In genomic region chr7:75806560-75807307, GRCh38 we compare ENCODE assay signal across 22 cellular contexts. TPM values are rescaled to one million over a fixed set of nuclear protein-coding genes. Genes with fewer than 3 reads are reported as not detected.
DNase-seq lines count a peak whose midpoint lies in the region; ATAC-seq, FAIRE-seq and TF ChIP-seq lines count a peak whose summit lies in the region.
"Had no signal": no experiment of that assay in that cellular context is flagged by ENCODE, and none has a peak within 500 bp of the region (broad histone marks: within the 10 kb centered on the region; RNA-seq: fewer than 3 reads in every experiment).

No MANE protein-coding gene starts in this region.

- H2BK20ac ChIP-seq in H1 (ENCODE audit: low read length) = no peak overlapping the region

- 70% methylated on average over 4 of the region's 4 CpGs for WGBS in A549 (ENCODE audit: missing lambda C conversion rate)
- 93% methylated on average over 4 of the region's 4 CpGs; no CpG with 5 or more reads in 1 of the 2 experiments for WGBS in H1 (ENCODE audit: extremely low coverage in 1 of 2, insufficient coverage in 1 of 2, insufficient read length in 1 of 2, insufficient replicate concordance in 2 of 2, low coverage in 1 of 2, low lambda C conversion rate in 2 of 2, missing lambda C conversion rate in 1 of 2), 2 experiments

- H3K9me3 ChIP-seq in A549 (peaks cover 24% of the 10 kb centered on the region), H1 (ENCODE audit: insufficient read depth in 2 of 2, low read depth in 1 of 2, low read length in 1 of 2) (peaks cover 6 to 9% of the 10 kb centered on the region in 2 experiments; a peak in 3 of 4 replicates), lower lobe of right lung (peaks cover 17% of the 10 kb centered on the region)
- peaks cover 0 to 10% (median 0%) of the 10 kb centered on the region in 3 experiments for H3K9me3 ChIP-seq in naive thymus-derived CD4-positive, alpha-beta T cell (ENCODE audit: control insufficient read depth in 2 of 3, low read length in 3 of 3)

- TF ChIP-seq CTCF in A549 (IDR thresholded peaks at IDR 0.05) (no peak), H1 (IDR thresholded peaks at IDR 0.05; ENCODE audit: control extremely low read depth in 1 of 3, insufficient read depth in 1 of 3, low read depth in 1 of 3, low read length in 3 of 3) (peak in 1 of 3 experiments; percentile 28; a peak in 1 of 4 replicates), lower lobe of right lung (IDR thresholded peaks at IDR 0.05) (no peak)

- no peaks in the 10 kb centered on the region for H3K4me1 ChIP-seq in A549
- no peaks in the 10 kb centered on the region for H3K4me1 ChIP-seq in H1 (replicated peaks in 1 of 4; ENCODE audit: control insufficient read depth in 3 of 4, insufficient read depth in 4 of 4, low read length in 3 of 4)
- H3K4me1 ChIP-seq in naive thymus-derived CD4-positive, alpha-beta T cell (ENCODE audit: control insufficient read depth in 2 of 2, insufficient read depth in 2 of 2, low read length in 2 of 2) = no peaks in the 10 kb centered on the region
- no peaks in the 10 kb centered on the region for H3K4me1 ChIP-seq in lower lobe of right lung
- H3K4me1 ChIP-seq: BE2C had no signal

- H2BK5ac ChIP-seq in H1 (ENCODE audit: low read depth, low read length) = no peak overlapping the region

- DNase-seq in A549 (ENCODE audit: low read depth in 1 of 2, low spot score in 1 of 2) (no peak), H7 (peak; percentile 38), H1 (ENCODE audit: low read depth in 1 of 2, low spot score in 2 of 2) (no peak), lower lobe of right lung (no peak), NCI-H82 treated with DMSO at 0.1 percent for 48 hours (lab: John Stamatoyannopoulos, UW; ENCODE audit: unreplicated experiment) (no peak)
- no peak for DNase-seq in naive thymus-derived CD4-positive, alpha-beta T cell
- DNase-seq: 8988T; ACHN; BE2C; C1 segment of cervical spinal cord; CD4-positive, CD25-positive, alpha-beta regulatory T cell; CD8-positive, alpha-beta memory T cell; COR-L47; DMS153; DMS79; GDM1; GOT3; HCEC 1CT had no signal

- H2BK120ac ChIP-seq in H1 (replicated peaks; ENCODE audit: low read depth, low read length) = no peak overlapping the region

- H3K36me3 Mint-ChIP-seq in naive thymus-derived CD4-positive, alpha-beta T cell = peaks cover 0 to 3% (median 0%) of the 10 kb centered on the region in 5 donors
- H3K36me3 Mint-ChIP-seq: CD4-positive, CD25-positive, alpha-beta regulatory T cell had no signal

- TF ChIP-seq RAD21 in A549 (conservative IDR thresholded peaks at IDR 0.05 in 1 of 2, IDR thresholded peaks at IDR 0.05 in 1 of 2) (no peak), Ishikawa (IDR thresholded peaks at IDR 0.05; ENCODE audit: low read depth) (no peak), H1 (IDR thresholded peaks at IDR 0.05 in 1 of 2, conservative IDR thresholded peaks at IDR 0.05 in 1 of 2; ENCODE audit: low read depth in 2 of 2, low read length in 2 of 2) (no peak)

- H3K4me3 Mint-ChIP-seq in naive thymus-derived CD4-positive, alpha-beta T cell = no peak overlapping the region
- H3K4me3 Mint-ChIP-seq: CD8-positive, alpha-beta memory T cell had no signal

- FAIRE-seq in A549 (lab: Jason Lieb, UNC) = no peak
- no peak for FAIRE-seq in H1 (lab: Jason Lieb, UNC)
- FAIRE-seq: D721Med had no signal

- no peak overlapping the region for H3K9ac ChIP-seq in H1 (replicated peaks in 1 of 4; ENCODE audit: extremely low read depth in 1 of 4, low read depth in 3 of 4, low read length in 3 of 4)

- H3K4me1 Mint-ChIP-seq in naive thymus-derived CD4-positive, alpha-beta T cell = no peaks in the 10 kb centered on the region
- H3K4me1 Mint-ChIP-seq: CD4-positive, CD25-positive, alpha-beta regulatory T cell; CD8-positive, alpha-beta memory T cell had no signal

- no peaks in the 10 kb centered on the region for H3K23me2 ChIP-seq in H1 (ENCODE audit: low read depth, low read length)

- H4K8ac ChIP-seq in H1 (ENCODE audit: extremely low read depth, insufficient read depth, low read length) = no peak overlapping the region

- no peak overlapping the region for H2BK12ac ChIP-seq in H1 (ENCODE audit: low read depth, low read length)

- H3K9me3 Mint-ChIP-seq in naive thymus-derived CD4-positive, alpha-beta T cell = peaks cover 0 to 20% (median 11%) of the 10 kb centered on the region in 11 donors

- no peak overlapping the region for H2AK5ac ChIP-seq in H1 (ENCODE audit: low read depth, low read length)

- H4K20me1 ChIP-seq in H1 (replicated peaks in 1 of 2; ENCODE audit: control insufficient read depth in 1 of 2, insufficient read depth in 2 of 2, low read length in 2 of 2) = no peaks in the 10 kb centered on the region

- H3K4me3 ChIP-seq in A549 = no peak overlapping the region
- no peak overlapping the region for H3K4me3 ChIP-seq in H7 (ENCODE audit: insufficient read depth, low read depth, low read length)
- no peak overlapping the region for H3K4me3 ChIP-seq in H1 (ENCODE audit: extremely low read depth in 1 of 4, insufficient read depth in 2 of 4, low read depth in 3 of 4, low read length in 4 of 4)
- no peak overlapping the region for H3K4me3 ChIP-seq in naive thymus-derived CD4-positive, alpha-beta T cell (ENCODE audit: low read length)
- no peak overlapping the region for H3K4me3 ChIP-seq in lower lobe of right lung

- H3K4ac ChIP-seq in H1 (replicated peaks; ENCODE audit: insufficient read length, low read depth, low read length) = no peak overlapping the region

- POLR2A ChIA-PET in A549 (lab: Yijun Ruan, JAX) = interaction anchor here (0.6 kb wide), 1 partner anchor 262 kb away, joined by 8 read pairs; no protein-coding TSS in a partner anchor
- POLR2A ChIA-PET in H1 (lab: Charles Lee; ENCODE audit: partially characterized antibody) = interaction anchor here (0.6 kb wide), 2 partner anchors 31 to 84 kb away, joined by 3 read pairs; no protein-coding TSS in a partner anchor
- POLR2A ChIA-PET in naive thymus-derived CD4-positive, alpha-beta T cell (lab: Charles Lee) = no interaction called here

- ATAC-seq in A549 (no peak), lower lobe of right lung (no peak)
- ATAC-seq in naive thymus-derived CD4-positive, alpha-beta T cell = no peak

- no peaks in the 10 kb centered on the region for H3K79me1 ChIP-seq in H1 (ENCODE audit: low read depth, low read length)

- CTCF ChIA-PET in A549 (lab: Yijun Ruan, JAX) = no interaction called here
- CTCF ChIA-PET in H1 (lab: Charles Lee; ENCODE audit: partially characterized antibody) = no interaction called here
- CTCF ChIA-PET in naive thymus-derived CD4-positive, alpha-beta T cell (lab: Charles Lee) = no interaction called here

- no peak overlapping the region for H3K23ac ChIP-seq in H1 (ENCODE audit: insufficient read length)

- H3K27me3 ChIP-seq in H7 (ENCODE audit: control insufficient read depth, insufficient read depth, low read length) (no peaks in the 10 kb centered on the region; the same call in 1 of the 2 replicates), H1 (replicated peaks in 1 of 4; ENCODE audit: control insufficient read depth in 3 of 4, extremely low read depth in 1 of 4, insufficient read depth in 3 of 4, low read length in 3 of 4) (no peaks in the 10 kb centered on the region), lower lobe of right lung (ENCODE audit: low read depth) (no peaks in the 10 kb centered on the region)
- H3K27me3 ChIP-seq in naive thymus-derived CD4-positive, alpha-beta T cell (ENCODE audit: control insufficient read depth in 2 of 2, insufficient read depth in 2 of 2, low read length in 2 of 2) = no peaks in the 10 kb centered on the region
- H3K27me3 ChIP-seq: BE2C had no signal

- no peak overlapping the region for H3K27ac ChIP-seq in A549
- no peak overlapping the region for H3K27ac ChIP-seq in H1 (ENCODE audit: low read depth, low read length)
- no peak overlapping the region for H3K27ac ChIP-seq in naive thymus-derived CD4-positive, alpha-beta T cell (ENCODE audit: low read depth, low read length)
- H3K27ac ChIP-seq in lower lobe of right lung = no peak overlapping the region

- TF ChIP-seq POLR2A in A549 (IDR thresholded peaks at IDR 0.05; ENCODE audit: low read length) = no peak
- no peak for TF ChIP-seq POLR2A in H1 (IDR thresholded peaks at IDR 0.05; ENCODE audit: control extremely low read depth in 1 of 2, low read depth in 2 of 2, low read length in 2 of 2)

- no peaks in the 10 kb centered on the region for H3K36me3 ChIP-seq in H7 (replicated peaks; ENCODE audit: control insufficient read depth, insufficient read depth, low read length)
- H3K36me3 ChIP-seq in H1 (ENCODE audit: control insufficient read depth in 2 of 4, insufficient read depth in 4 of 4, low read length in 3 of 4) = no peaks in the 10 kb centered on the region
- H3K36me3 ChIP-seq in naive thymus-derived CD4-positive, alpha-beta T cell (ENCODE audit: control insufficient read depth in 2 of 3, insufficient read depth in 3 of 3, low read length in 3 of 3) = no peaks in the 10 kb centered on the region
- H3K36me3 ChIP-seq in lower lobe of right lung = no peaks in the 10 kb centered on the region
- H3K36me3 ChIP-seq: BE2C had no signal

- no peak overlapping the region for H2BK15ac ChIP-seq in H1 (ENCODE audit: low read length)

- TF ChIP-seq EP300 in A549 (IDR thresholded peaks at IDR 0.05) (no peak), Ishikawa (IDR thresholded peaks at IDR 0.05; ENCODE audit: borderline replicate concordance) (no peak), H1 (IDR thresholded peaks at IDR 0.05; ENCODE audit: borderline replicate concordance in 1 of 2, low read depth in 2 of 2, low read length in 2 of 2) (no peak)

- no peak overlapping the region for H3K18ac ChIP-seq in H1 (ENCODE audit: extremely low read depth, low read length)

- intact Hi-C loops in naive thymus-derived CD4-positive, alpha-beta T cell (cut with micrococcal nuclease) = no loop called here
- intact Hi-C loops in lower lobe of right lung (cut with DNase I) = no loop called here

- H3K14ac ChIP-seq in H1 (ENCODE audit: insufficient read length) = no peak overlapping the region

- H3K4me2 ChIP-seq in A549 (no peak overlapping the region), H1 (ENCODE audit: insufficient read depth in 1 of 2, low read depth in 2 of 2, low read length in 2 of 2) (no peak overlapping the region)

- peaks cover 0 to 5% (median 0%) of the 10 kb centered on the region in 5 donors for H3K27me3 Mint-ChIP-seq in naive thymus-derived CD4-positive, alpha-beta T cell

- no peak overlapping the region for H4K91ac ChIP-seq in H1 (replicated peaks; ENCODE audit: insufficient read length, low read length)

- no peak overlapping the region for H4K5ac ChIP-seq in H1 (ENCODE audit: insufficient read length, low read depth, low read length)

- no peaks in the 10 kb centered on the region for H3K79me2 ChIP-seq in H1 (ENCODE audit: control insufficient read depth in 1 of 2, insufficient read depth in 2 of 2, low read length in 2 of 2)

- H3K27ac Mint-ChIP-seq in naive thymus-derived CD4-positive, alpha-beta T cell = no peak overlapping the region
- H3K27ac Mint-ChIP-seq: CD4-positive, CD25-positive, alpha-beta regulatory T cell; CD8-positive, alpha-beta memory T cell had no signal

- no peak overlapping the region for H2AFZ ChIP-seq in H1 (ENCODE audit: low read length)

- H3K56ac ChIP-seq in H1 (replicated peaks; ENCODE audit: insufficient read length, low read depth, low read length) = no peak overlapping the region

RNA-seq across cellular contexts. Expression of gene CCL24, which starts 6.9 kb away (rescaled TPM):
- 0.14 and 0.32 TPM in 2 replicates for polyA plus RNA-seq in A549 (2011; rRNA removed)
- polyA plus RNA-seq in A549 (2012; cell fraction: cytosol; rRNA removed) = not detected in 2 replicates
- polyA plus RNA-seq in A549 (2012; cell fraction: nucleus; rRNA removed) = 0.23 TPM in 1 of 2 replicates, not detected in the other
- not detected in 3 replicates for polyA plus RNA-seq in A549 (2017; fragmentation: RNase III; extraction: RNeasy Plus Mini Kit Qiagen cat#74134 plus additional on column Dnase treatment)
- polyA minus RNA-seq in A549 (2011; rRNA and poly(A)+ RNA removed) = 0.88 TPM in 1 of 2 replicates, not detected in the other
- not detected in 2 replicates for total RNA-seq in H7 (2014; rRNA removed; shearing (Covaris generic))
- not detected in 2 replicates for total RNA-seq in H1 (2021; fragmentation: NEBNext Ultra II Directional; extraction: Animal tissue kit (Norgen Biotek cat#: 25700))
- not detected in 2 replicates for polyA plus RNA-seq in H1 (2011; rRNA removed)
- not detected for polyA plus RNA-seq in H1 (2011; cell fraction: cytosol; rRNA removed)
- not detected for polyA plus RNA-seq in H1 (2011; cell fraction: nucleus; rRNA removed)
- polyA plus RNA-seq in H1 (2012, experiment 1 of 2) = not detected in 4 replicates
- not detected for polyA plus RNA-seq in H1 (2012, experiment 2 of 2)
- not detected for polyA plus RNA-seq in H1 (2013, experiment 1 of 2)
- polyA plus RNA-seq in H1 (2013, experiment 2 of 2) = not detected
- not detected in 2 replicates for polyA minus RNA-seq in H1 (2011; rRNA and poly(A)+ RNA removed)
- polyA minus RNA-seq in H1 (2011; cell fraction: cytosol; rRNA and poly(A)+ RNA removed) = not detected
- polyA minus RNA-seq in H1 (2011; cell fraction: nucleus; rRNA and poly(A)+ RNA removed) = not detected
- total RNA-seq in naive thymus-derived CD4-positive, alpha-beta T cell = not detected
- polyA plus RNA-seq in naive thymus-derived CD4-positive, alpha-beta T cell = not detected
- total RNA-seq in lower lobe of right lung = 4.1 TPM
- total RNA-seq: CD4-positive, CD25-positive, alpha-beta regulatory T cell; CD8-positive, alpha-beta memory T cell; Daoy; HT-29 had no signal
- polyA plus RNA-seq: CD4-positive, CD25-positive, alpha-beta regulatory T cell; CD8-positive, alpha-beta memory T cell had no signal

RNA-seq across cellular contexts. Expression of gene CCL26, which starts 34.7 kb away (rescaled TPM):
- polyA plus RNA-seq in A549 (2011; rRNA removed) (2.5 and 2.7 TPM in 2 replicates), A549 (2017; fragmentation: RNase III; extraction: RNeasy Plus Mini Kit Qiagen cat#74134 plus additional on column Dnase treatment) (11.6 to 16.3 TPM (median 13.6 TPM) in 3 replicates), H1 (2011; rRNA removed) (5.4 and 8.7 TPM in 2 replicates)
- polyA plus RNA-seq in A549 (2012; cell fraction: cytosol; rRNA removed) = 3.9 and 4.1 TPM in 2 replicates
- 2.0 and 2.4 TPM in 2 replicates for polyA plus RNA-seq in A549 (2012; cell fraction: nucleus; rRNA removed)
- polyA minus RNA-seq in A549 (2011; rRNA and poly(A)+ RNA removed) = 1.7 and 2.4 TPM in 2 replicates
- total RNA-seq in H7 (2014; rRNA removed; shearing (Covaris generic)) = 2.6 and 2.9 TPM in 2 replicates
- total RNA-seq in H1 (2021; fragmentation: NEBNext Ultra II Directional; extraction: Animal tissue kit (Norgen Biotek cat#: 25700)) = 14.8 and 14.9 TPM in 2 replicates
- 4.8 TPM for polyA plus RNA-seq in H1 (2011; cell fraction: cytosol; rRNA removed)
- 9.3 TPM for polyA plus RNA-seq in H1 (2011; cell fraction: nucleus; rRNA removed)
- 14.6 to 19.9 TPM (median 17.0 TPM) in 4 replicates for polyA plus RNA-seq in H1 (2012, experiment 1 of 2)
- 44.7 TPM for polyA plus RNA-seq in H1 (2012, experiment 2 of 2)
- polyA plus RNA-seq in H1 (2013, experiment 1 of 2) = 70.5 TPM
- polyA plus RNA-seq in H1 (2013, experiment 2 of 2) = 86.8 TPM
- 3.2 and 3.3 TPM in 2 replicates for polyA minus RNA-seq in H1 (2011; rRNA and poly(A)+ RNA removed)
- polyA minus RNA-seq in H1 (2011; cell fraction: cytosol; rRNA and poly(A)+ RNA removed) = 7.8 TPM
- 1.6 TPM for polyA minus RNA-seq in H1 (2011; cell fraction: nucleus; rRNA and poly(A)+ RNA removed)
- total RNA-seq in naive thymus-derived CD4-positive, alpha-beta T cell = not detected
- polyA plus RNA-seq in naive thymus-derived CD4-positive, alpha-beta T cell = not detected
- not detected for total RNA-seq in lower lobe of right lung
- total RNA-seq: CD4-positive, CD25-positive, alpha-beta regulatory T cell; CD8-positive, alpha-beta memory T cell; Daoy; HT-29 had no signal
- polyA plus RNA-seq: CD4-positive, CD25-positive, alpha-beta regulatory T cell; CD8-positive, alpha-beta memory T cell had no signal

Comparison
In these comparisons a context has a peak if more than half of its experiments do, and no peak if none do; other contexts are left out.
1. Of the 18 proteins assayed by ChIP-seq in both H1 and A549: peak only in H1: none; only in A549: none; in both: KDM5A; in neither: 16; mixed calls (peak in some experiments, not most) for 1.